8 cellular contexts compared by ENCODE assay signal in genomic region chrX:154412468-154412867, GRCh38. TPM values are rescaled to one million over a fixed set of nuclear protein-coding genes. Genes with fewer than 3 reads are reported as not detected.
DNase-seq lines count a peak whose midpoint lies in the region; ATAC-seq lines count a peak whose summit lies in the region.

No MANE protein-coding gene starts in this region.

- H3K4me3 Mint-ChIP-seq in activated CD4-positive, alpha-beta T cell treated with anti-CD3 and anti-CD28 coated beads for 36 hours: peak overlapping the region; percentile 86
- H3K4me3 Mint-ChIP-seq in activated CD4-positive, alpha-beta memory T cell treated with anti-CD3 and anti-CD28 coated beads, Interleukin-2, amount 10 ng/mL, durations not matched to agents 7 days and 5 days: peak overlapping the region; percentile 81

- peaks cover 10% of the 10 kb centered on the region for H3K36me3 Mint-ChIP-seq in activated CD4-positive, alpha-beta T cell treated with anti-CD3 and anti-CD28 coated beads for 36 hours (ENCODE audit: low read depth)
- peaks cover 21% of the 10 kb centered on the region for H3K36me3 Mint-ChIP-seq in activated CD4-positive, alpha-beta memory T cell treated with anti-CD3 and anti-CD28 coated beads, Interleukin-2, amount 10 ng/mL, durations not matched to agents 7 days and 5 days (ENCODE audit: low read depth)

- H3K9me3 Mint-ChIP-seq in activated CD4-positive, alpha-beta T cell treated with anti-CD3 and anti-CD28 coated beads for 36 hours (ENCODE audit: low read depth): no peaks in the 10 kb centered on the region
- H3K9me3 Mint-ChIP-seq in activated CD4-positive, alpha-beta memory T cell treated with anti-CD3 and anti-CD28 coated beads, Interleukin-2, amount 10 ng/mL, durations not matched to agents 7 days and 5 days: no peaks in the 10 kb centered on the region

- CTCF ChIA-PET in activated CD4-positive, alpha-beta T cell treated with anti-CD3 and anti-CD28 coated beads for 36 hours (lab: Charles Lee): interaction anchor here (0.5 to 1.1 kb wide), 3 partner anchors 15 to 99 kb away, joined by 3 to 5 read pairs (median 4); no protein-coding TSS in a partner anchor
- CTCF ChIA-PET in activated CD4-positive, alpha-beta memory T cell treated with anti-CD3 and anti-CD28 coated beads, Interleukin-2, amount 10 ng/mL, durations not matched to agents 7 days and 5 days (lab: Charles Lee): interaction anchor here (1.0 to 1.6 kb wide), 4 partner anchors 14 to 486 kb away, joined by 3 to 5 read pairs (median 4); partner anchors contain the start of genes ARHGAP4 and RPL10

- peak; percentile 49 for ATAC-seq in activated CD4-positive, alpha-beta T cell treated with anti-CD3 and anti-CD28 coated beads for 36 hours
- ATAC-seq in left ventricle myocardium superior (peak; percentile 23), HG03108 (IDR thresholded peaks at IDR 0.05; ENCODE audit: unreplicated experiment) (no peak)

- POLR2A ChIA-PET in activated CD4-positive, alpha-beta T cell treated with anti-CD3 and anti-CD28 coated beads for 36 hours (lab: Charles Lee): interaction anchor here (1.0 to 1.2 kb wide), 2 partner anchors 14 to 16 kb away, joined by 4 to 7 read pairs; partner anchors contain the start of genes ATP6AP1 and RPL10
- POLR2A ChIA-PET in activated CD4-positive, alpha-beta memory T cell treated with anti-CD3 and anti-CD28 coated beads, Interleukin-2, amount 10 ng/mL, durations not matched to agents 7 days and 5 days (lab: Charles Lee): interaction anchor here (0.7 to 4.8 kb wide), 14 partner anchors 8 to 486 kb away, joined by 3 to 103 read pairs (median 4); partner anchors contain the start of genes ARHGAP4, ATP6AP1, FAM50A and IKBKG

- H3K27me3 Mint-ChIP-seq in activated CD4-positive, alpha-beta T cell treated with anti-CD3 and anti-CD28 coated beads for 36 hours: no peaks in the 10 kb centered on the region
- H3K27me3 Mint-ChIP-seq in activated CD4-positive, alpha-beta memory T cell treated with anti-CD3 and anti-CD28 coated beads, Interleukin-2, amount 10 ng/mL, durations not matched to agents 7 days and 5 days: no peaks in the 10 kb centered on the region

- peaks cover 13% of the 10 kb centered on the region for H3K4me1 Mint-ChIP-seq in activated CD4-positive, alpha-beta T cell treated with anti-CD3 and anti-CD28 coated beads for 36 hours
- H3K4me1 Mint-ChIP-seq in activated CD4-positive, alpha-beta memory T cell treated with anti-CD3 and anti-CD28 coated beads, Interleukin-2, amount 10 ng/mL, durations not matched to agents 7 days and 5 days: peaks cover 18% of the 10 kb centered on the region

- H3K27ac Mint-ChIP-seq in activated CD4-positive, alpha-beta T cell treated with anti-CD3 and anti-CD28 coated beads for 36 hours: peak overlapping the region; percentile 68
- peak overlapping the region; percentile 92 for H3K27ac Mint-ChIP-seq in activated CD4-positive, alpha-beta memory T cell treated with anti-CD3 and anti-CD28 coated beads, Interleukin-2, amount 10 ng/mL, durations not matched to agents 7 days and 5 days

- intact Hi-C loops in activated CD4-positive, alpha-beta T cell treated with anti-CD3 and anti-CD28 coated beads for 36 hours (cut with DNase I, micrococcal nuclease): loop anchor here (1.0 to 5.0 kb wide), 4 partner anchors 16 to 104 kb away; partner anchors contain the start of genes ATP6AP1 (in 1 of the 2), FAM3A (in 1 of the 2), LAGE3 (in 1 of the 2) and PLXNA3 (in 1 of the 2)
- intact Hi-C loops in left ventricle myocardium superior (cut with micrococcal nuclease): no loop called here

- DNase-seq in activated CD4-positive, alpha-beta T cell treated with anti-CD3 and anti-CD28 coated beads for 36 hours: peak; percentile 52
- DNase-seq in activated CD4-positive, alpha-beta T cell treated with anti-CD3 and anti-CD28 coated beads, Interleukin-2, amount 50 U/mL, for 4 hours: no peak
- peak; percentile 62 for DNase-seq in activated CD4-positive, alpha-beta memory T cell treated with anti-CD3 and anti-CD28 coated beads, Interleukin-2, amount 10 ng/mL, durations not matched to agents 7 days and 5 days
- DNase-seq in left ventricle myocardium superior (no peak), DMS 273 treated with DMSO at 0.1 percent for 48 hours (lab: John Stamatoyannopoulos, UW) (no peak), SKM-1 (lab: John Stamatoyannopoulos, UW; ENCODE audit: unreplicated experiment) (no peak)
- DNase-seq in stimulated activated CD4-positive, alpha-beta T cell treated with anti-CD3 and anti-CD28 coated beads, Interleukin-4, amount 100 ng/mL, for 1 hour: peak; percentile 15

RNA-seq across cellular contexts. Expression of gene TAFAZZIN, which starts 1.1 kb away (rescaled TPM):
- total RNA-seq in activated CD4-positive, alpha-beta T cell treated with anti-CD3 and anti-CD28 coated beads for 36 hours: 10 to 100 TPM; 43.8 to 49.0 TPM
- total RNA-seq in activated CD4-positive, alpha-beta memory T cell treated with anti-CD3 and anti-CD28 coated beads, Interleukin-2, amount 10 ng/mL, durations not matched to agents 7 days and 5 days: 10 to 100 TPM; 93.7 to 93.9 TPM
- total RNA-seq in left ventricle myocardium superior: 38.0 TPM

RNA-seq across cellular contexts. Expression of gene DNASE1L1, which starts 3.4 kb away (rescaled TPM):
- 10 to 100 TPM; 12.6 to 13.4 TPM for total RNA-seq in activated CD4-positive, alpha-beta T cell treated with anti-CD3 and anti-CD28 coated beads for 36 hours
- 10 to 100 TPM; 23.3 to 23.7 TPM for total RNA-seq in activated CD4-positive, alpha-beta memory T cell treated with anti-CD3 and anti-CD28 coated beads, Interleukin-2, amount 10 ng/mL, durations not matched to agents 7 days and 5 days
- total RNA-seq in left ventricle myocardium superior: 58.7 TPM

RNA-seq across cellular contexts. Expression of gene RPL10, which starts 14.3 kb away (rescaled TPM):
- 1,000 to 10,000 TPM; 1,286 to 2,705 TPM for total RNA-seq in activated CD4-positive, alpha-beta T cell treated with anti-CD3 and anti-CD28 coated beads for 36 hours
- 1,000 to 10,000 TPM; 2,958 to 2,962 TPM for total RNA-seq in activated CD4-positive, alpha-beta memory T cell treated with anti-CD3 and anti-CD28 coated beads, Interleukin-2, amount 10 ng/mL, durations not matched to agents 7 days and 5 days
- 1,898 TPM for total RNA-seq in left ventricle myocardium superior

RNA-seq across cellular contexts. Expression of gene ATP6AP1, which starts 16.0 kb away (rescaled TPM):
- total RNA-seq in activated CD4-positive, alpha-beta T cell treated with anti-CD3 and anti-CD28 coated beads for 36 hours: 10 to 100 TPM; 25.6 to 28.6 TPM
- 10 to 100 TPM; 52.3 to 53.2 TPM for total RNA-seq in activated CD4-positive, alpha-beta memory T cell treated with anti-CD3 and anti-CD28 coated beads, Interleukin-2, amount 10 ng/mL, durations not matched to agents 7 days and 5 days
- total RNA-seq in left ventricle myocardium superior: 81.0 TPM

RNA-seq across cellular contexts. Expression of gene GDI1, which starts 24.5 kb away (rescaled TPM):
- 100 to 1,000 TPM; 100 to 117 TPM for total RNA-seq in activated CD4-positive, alpha-beta T cell treated with anti-CD3 and anti-CD28 coated beads for 36 hours
- total RNA-seq in activated CD4-positive, alpha-beta memory T cell treated with anti-CD3 and anti-CD28 coated beads, Interleukin-2, amount 10 ng/mL, durations not matched to agents 7 days and 5 days: 100 to 1,000 TPM; 114 to 117 TPM
- 86.2 TPM for total RNA-seq in left ventricle myocardium superior

Comparison
In these comparisons a context has a peak if more than half of its experiments do, and no peak if none do; other contexts are left out.
1. DNase-seq: peak in activated CD4-positive, alpha-beta T cell treated with anti-CD3 and anti-CD28 coated beads for 36 hours (single experiment), activated CD4-positive, alpha-beta memory T cell treated with anti-CD3 and anti-CD28 coated beads, Interleukin-2, amount 10 ng/mL, durations not matched to agents 7 days and 5 days (single experiment) and stimulated activated CD4-positive, alpha-beta T cell treated with anti-CD3 and anti-CD28 coated beads, Interleukin-4, amount 100 ng/mL, for 1 hour (single experiment); none in activated CD4-positive, alpha-beta T cell treated with anti-CD3 and anti-CD28 coated beads, Interleukin-2, amount 50 U/mL, for 4 hours (0 of 2), left ventricle myocardium superior (single experiment), DMS 273 treated with DMSO at 0.1 percent for 48 hours (single experiment) and SKM-1 (single experiment).